In the genomic region with DNA sequence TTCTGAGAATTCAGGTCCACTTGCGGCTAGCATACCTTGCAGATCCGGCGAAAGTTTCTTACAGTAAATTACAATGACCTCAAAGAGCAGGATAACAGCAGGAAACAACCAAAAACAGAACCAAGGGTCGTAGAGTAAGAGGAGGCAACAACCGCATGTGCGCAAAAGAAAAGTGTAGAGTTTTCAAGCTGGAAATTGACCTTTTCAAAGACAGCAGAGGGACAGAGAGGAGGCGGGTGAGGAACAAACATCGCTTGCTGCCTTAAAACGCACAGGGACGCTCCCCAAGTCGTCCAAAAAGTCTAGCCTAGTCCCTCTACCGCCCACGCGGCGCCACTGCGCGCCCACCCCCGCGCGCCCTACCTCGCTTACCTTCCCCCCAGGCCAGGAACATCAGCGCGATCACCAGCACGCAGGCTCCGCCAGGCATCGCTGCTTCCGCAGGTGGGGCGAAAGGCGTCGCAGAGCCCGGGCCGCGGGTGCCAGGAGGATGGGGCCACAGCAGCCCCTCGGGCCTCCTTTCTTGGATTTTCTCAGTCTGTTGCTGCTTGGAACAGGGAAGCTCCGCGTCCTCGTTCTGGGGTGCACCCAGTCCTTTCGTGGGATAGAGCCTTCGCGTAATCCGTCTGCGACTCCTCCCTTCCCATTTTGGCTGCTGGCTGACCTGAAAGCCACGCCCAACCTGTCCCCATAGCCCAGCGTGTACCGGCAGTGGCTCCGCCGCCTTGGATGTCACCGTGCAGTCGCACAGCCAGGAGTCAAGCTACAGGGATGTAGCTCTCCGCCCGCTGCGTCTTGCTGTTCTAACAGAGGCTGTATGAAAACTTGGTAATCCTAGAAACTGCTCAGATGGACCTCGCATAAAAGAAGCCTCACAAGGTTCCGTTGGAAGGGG, we compare ENCODE assay signal across 1 cellular context.
TF ChIP-seq lines count a peak whose summit lies in the region.

A gene (minus strand): TSS at position 579 of the 895 bp plus-strand sequence. CDS start 149 bp downstream, at position 430.

TF ChIP-seq in GM12878, 131 proteins besides CTCF, POLR2A, EP300 and RAD21:
- peak in 1 of 2 experiments; percentile 61; a peak in 1 of 3 replicates for TF ChIP-seq EGR1 (IDR thresholded peaks at IDR 0.05; ENCODE audit: borderline replicate concordance in 1 of 2, low read depth in 2 of 2, low read length in 2 of 2)
- TF ChIP-seq CREM (IDR thresholded peaks at IDR 0.05; ENCODE audit: low read depth) = no peak
